ENCODE assay signal across 9 cellular contexts in genomic region chr10:92839191-92840085, GRCh38. TPM values are rescaled to one million over a fixed set of nuclear protein-coding genes. Genes with fewer than 3 reads are reported as not detected.
DNase-seq lines count a peak whose midpoint lies in the region; ATAC-seq and TF ChIP-seq lines count a peak whose summit lies in the region.
"Had no signal": no experiment of that assay in that cellular context is flagged by ENCODE, and none has a peak within 500 bp of the region (broad histone marks: within the 10 kb centered on the region; RNA-seq: fewer than 3 reads in every experiment).

No MANE protein-coding gene starts in this region.

- peaks cover 9% of the 10 kb centered on the region for H3K27me3 Mint-ChIP-seq in activated naive CD4-positive, alpha-beta T cell treated with anti-CD3 and anti-CD28 coated beads, Interleukin-2, amount 10 ng/mL, durations not matched to agents 7 days and 5 days

- H3K4me3 ChIP-seq in Panc1 (ENCODE audit: low read depth in 2 of 2, low read length in 2 of 2), result no peak overlapping the region
- H3K4me3 ChIP-seq: ascending aorta had no signal

- peaks cover 7% of the 10 kb centered on the region; the same call in 1 of the 2 replicates for H3K4me1 ChIP-seq in Panc1 (ENCODE audit: control insufficient read depth, insufficient read depth, low read length)
- H3K4me1 ChIP-seq: ascending aorta had no signal

- in situ Hi-C loops in Panc1 (cut with HindIII; ENCODE audit: low pct_unique_long_range_greater_than_20kb, low sequenced_read_pairs), result no loop called here

- H3K27ac ChIP-seq in Panc1 (ENCODE audit: low read length), result no peak overlapping the region
- H3K27ac ChIP-seq: ascending aorta had no signal

- intact Hi-C loops in Panc1 (cut with micrococcal nuclease; ENCODE audit: unreplicated experiment), result no loop called here

- H3K27me3 ChIP-seq in Panc1 (ENCODE audit: control insufficient read depth, insufficient read depth, low read length), result no peaks in the 10 kb centered on the region
- H3K27me3 ChIP-seq: ascending aorta had no signal

- H3K4me3 Mint-ChIP-seq in activated naive CD4-positive, alpha-beta T cell treated with anti-CD3 and anti-CD28 coated beads, Interleukin-2, amount 10 ng/mL, durations not matched to agents 7 days and 5 days, result no peak overlapping the region

- ATAC-seq in Panc1, result no peak
- ATAC-seq in HG03097 (IDR thresholded peaks at IDR 0.05; ENCODE audit: low FRiP score, unreplicated experiment), result no peak

- peak; percentile 64 for TF ChIP-seq CTCF in Panc1 (IDR thresholded peaks at IDR 0.05)

- no peaks in the 10 kb centered on the region for H3K36me3 ChIP-seq in Panc1 (ENCODE audit: control insufficient read depth, insufficient read depth, low read length)
- H3K36me3 ChIP-seq: ascending aorta had no signal

- no peaks in the 10 kb centered on the region for H3K36me3 Mint-ChIP-seq in activated naive CD4-positive, alpha-beta T cell treated with anti-CD3 and anti-CD28 coated beads, Interleukin-2, amount 10 ng/mL, durations not matched to agents 7 days and 5 days

- no TSS peak for BruUV-seq in Panc1 (replicated peaks; lab: Mats Ljungman, UMichigan)

- DNase-seq in SIG-M5 treated with dmso at 0.1 percent for 504 hours (lab: John Stamatoyannopoulos, UW; ENCODE audit: unreplicated experiment), result peak; percentile 37
- no peak for DNase-seq in SIG-M5 (lab: John Stamatoyannopoulos, UW)
- DNase-seq in Panc1 (ENCODE audit: low read depth, low spot score), result no peak
- peak; percentile 68 for DNase-seq in activated naive CD4-positive, alpha-beta T cell treated with anti-CD3 and anti-CD28 coated beads, Interleukin-2, amount 10 ng/mL, durations not matched to agents 7 days and 5 days
- DNase-seq in iPS-NIHi7 (ENCODE audit: extremely low spot score), result peak; percentile 76
- peak; percentile 85 for DNase-seq in stimulated activated CD8-positive, alpha-beta memory T cell treated with anti-CD3 and anti-CD28 coated beads, Interleukin-4, amount 100 ng/mL, for 48 hours
- DNase-seq in HK-2 (ENCODE audit: unreplicated experiment), result no peak

- peaks cover 5% of the 10 kb centered on the region for H3K4me1 Mint-ChIP-seq in activated naive CD4-positive, alpha-beta T cell treated with anti-CD3 and anti-CD28 coated beads, Interleukin-2, amount 10 ng/mL, durations not matched to agents 7 days and 5 days

- CTCF ChIA-PET in Panc1 (lab: Charles Lee), result interaction anchor here (0.7 kb wide), 2 partner anchors 38 to 275 kb away, joined by 5 to 7 read pairs; no protein-coding TSS in a partner anchor
- CTCF ChIA-PET in activated naive CD4-positive, alpha-beta T cell treated with anti-CD3 and anti-CD28 coated beads, Interleukin-2, amount 10 ng/mL, durations not matched to agents 7 days and 5 days (lab: Charles Lee), result interaction anchor here (0.9 to 6.7 kb wide), 7 partner anchors 9 to 170 kb away, joined by 3 to 41 read pairs (median 3); partner anchors contain the start of gene EXOC6

- POLR2A ChIA-PET in Panc1 (lab: Charles Lee), result no interaction called here

- H3K27ac Mint-ChIP-seq in activated naive CD4-positive, alpha-beta T cell treated with anti-CD3 and anti-CD28 coated beads, Interleukin-2, amount 10 ng/mL, durations not matched to agents 7 days and 5 days, result no peak overlapping the region

- H3K9me3 Mint-ChIP-seq in activated naive CD4-positive, alpha-beta T cell treated with anti-CD3 and anti-CD28 coated beads, Interleukin-2, amount 10 ng/mL, durations not matched to agents 7 days and 5 days, result no peaks in the 10 kb centered on the region

- no peaks in the 10 kb centered on the region for H3K9me3 ChIP-seq in Panc1 (ENCODE audit: control insufficient read depth, insufficient read depth, low read depth, low read length)
- H3K9me3 ChIP-seq: ascending aorta had no signal

RNA-seq across cellular contexts. Expression of gene EXOC6, which starts 8.9 kb away (rescaled TPM):
- total RNA-seq in Panc1 (2021; ENCODE audit: unreplicated experiment), result 17.0 TPM
- polyA plus RNA-seq in Panc1 (2012; ENCODE audit: insufficient read length), result 7.8 TPM

Comparison
In these comparisons a context has a peak if more than half of its experiments do, and no peak if none do; other contexts are left out.
1. DNase-seq: peak in SIG-M5 treated with dmso at 0.1 percent for 504 hours (single experiment), activated naive CD4-positive, alpha-beta T cell treated with anti-CD3 and anti-CD28 coated beads, Interleukin-2, amount 10 ng/mL, durations not matched to agents 7 days and 5 days (single experiment), iPS-NIHi7 (single experiment) and stimulated activated CD8-positive, alpha-beta memory T cell treated with anti-CD3 and anti-CD28 coated beads, Interleukin-4, amount 100 ng/mL, for 48 hours (single experiment); none in SIG-M5 (single experiment), Panc1 (single experiment) and HK-2 (single experiment).